In the genomic region with DNA sequence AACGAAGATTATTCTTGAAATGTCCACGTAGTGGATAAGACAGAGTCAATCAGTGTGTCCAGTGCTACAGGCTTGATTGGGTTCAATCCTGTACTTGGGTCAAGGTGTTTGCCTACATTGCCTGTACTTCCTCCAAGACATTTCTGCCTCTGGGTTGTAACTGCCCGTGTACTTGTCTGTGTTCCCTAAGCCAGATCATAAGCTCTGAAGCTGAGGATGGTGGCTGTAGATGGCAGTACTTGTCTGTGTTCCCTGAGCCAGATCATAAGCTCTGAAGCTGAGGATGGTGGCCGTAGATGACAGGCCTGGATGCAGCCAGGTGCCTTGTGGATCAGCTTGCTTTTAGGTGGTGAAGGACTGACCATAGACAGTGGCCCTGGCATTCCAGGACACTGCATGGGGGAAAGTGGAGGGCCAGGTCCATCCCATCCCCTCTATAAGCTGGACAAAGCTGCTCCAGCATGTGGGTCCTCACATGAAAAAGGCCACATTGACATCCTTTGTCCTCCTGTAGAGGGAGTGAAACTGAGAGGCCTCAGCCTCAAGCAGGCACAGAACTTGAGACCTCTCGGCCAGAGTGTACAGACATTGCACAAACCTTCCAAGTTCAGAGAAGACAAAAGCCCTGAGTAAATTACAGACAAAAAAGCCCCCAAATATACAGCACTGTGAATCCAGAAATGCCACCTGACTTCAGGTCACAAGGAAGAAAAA, we compare ENCODE assay signal across 12 cellular contexts. TPM values are rescaled to one million over a fixed set of nuclear protein-coding genes. Genes with fewer than 3 reads are reported as not detected.
DNase-seq lines count a peak whose midpoint lies in the region; ATAC-seq and TF ChIP-seq lines count a peak whose summit lies in the region.
"Had no signal": no experiment of that assay in that cellular context is flagged by ENCODE, and none has a peak within 500 bp of the region (broad histone marks: within the 10 kb centered on the region; RNA-seq: fewer than 3 reads in every experiment).

No MANE protein-coding gene starts in this region.

- no peaks in the 10 kb centered on the region for H3K27me3 Mint-ChIP-seq in activated T-cell treated with anti-CD3 and anti-CD28 coated beads, Interleukin-2, amount 50 U/mL, for 24 hours
- peaks cover 3% of the 10 kb centered on the region for H3K27me3 Mint-ChIP-seq in brain

- H3K4me3 ChIP-seq in sigmoid colon: no peak overlapping the region
- H3K4me3 ChIP-seq: mucosa of descending colon had no signal

- peaks cover 52% of the 10 kb centered on the region for H3K4me1 Mint-ChIP-seq in activated T-cell treated with anti-CD3 and anti-CD28 coated beads, Interleukin-2, amount 50 U/mL, for 24 hours (ENCODE audit: low read depth)
- peaks cover 31% of the 10 kb centered on the region for H3K4me1 Mint-ChIP-seq in brain

- no peak for TF ChIP-seq POLR2A in sigmoid colon (IDR thresholded peaks at IDR 0.05)

- peaks cover 0 to 27% (median 26%) of the 10 kb centered on the region in 4 donors for H3K4me1 ChIP-seq in sigmoid colon

- intact Hi-C loops in sigmoid colon (cut with DNase I): loop anchor here (2.0 kb wide), 1 partner anchor 37 kb away; the partner anchor contains the start of gene EXOSC10

- H3K27ac Mint-ChIP-seq in activated T-cell treated with anti-CD3 and anti-CD28 coated beads, Interleukin-2, amount 50 U/mL, for 24 hours: peak overlapping the region; percentile 96
- H3K27ac Mint-ChIP-seq in brain: peak overlapping the region in 4 of 5 experiments; percentile 25 to 91 (median 74)

- H3K27ac ChIP-seq in sigmoid colon: no peak overlapping the region

- TF ChIP-seq EP300 in sigmoid colon (IDR thresholded peaks at IDR 0.05): no peak

- TF ChIP-seq CTCF in brain (conservative IDR thresholded peaks at IDR 0.05): no peak
- TF ChIP-seq CTCF in sigmoid colon (IDR thresholded peaks at IDR 0.05): no peak

- H3K36me3 ChIP-seq in sigmoid colon: peaks cover 7 to 51% (median 16%) of the 10 kb centered on the region in 4 donors

- H3K9me3 ChIP-seq in sigmoid colon: no peaks in the 10 kb centered on the region
- H3K9me3 ChIP-seq: mucosa of descending colon had no signal

- peak; percentile 32 for DNase-seq in activated T-cell treated with anti-CD3 and anti-CD28 coated beads, Interleukin-2, amount 50 U/mL, for 24 hours
- DNase-seq in activated T-cell treated with anti-CD3 and anti-CD28 coated beads, Interleukin-2, amount 50 U/mL, for 1 hour: no peak
- DNase-seq in NCI-H69 (lab: John Stamatoyannopoulos, UW) (peak; percentile 36), sigmoid colon (peak; percentile 46), NCI-H1105 treated with DMSO at 0.1 percent for 48 hours (lab: John Stamatoyannopoulos, UW) (no peak), kidney glomerular epithelial cell (lab: John Stamatoyannopoulos, UW) (no peak)
- DNase-seq: activated gamma-delta T cell, mucosa of descending colon, NCI-H2227 treated with DMSO at 0.1 percent for 48 hours had no signal

- no peaks in the 10 kb centered on the region for H3K27me3 ChIP-seq in sigmoid colon

- H3K9me3 Mint-ChIP-seq in activated T-cell treated with anti-CD3 and anti-CD28 coated beads, Interleukin-2, amount 50 U/mL, for 24 hours: no peaks in the 10 kb centered on the region
- H3K9me3 Mint-ChIP-seq in brain: no peaks in the 10 kb centered on the region

- WGBS in sigmoid colon, 2 donors: 56 to 77% methylated on average over 5 of the region's 5 CpGs

- no peak for ATAC-seq in GM21367 (IDR thresholded peaks at IDR 0.05; ENCODE audit: unreplicated experiment)
- ATAC-seq: mucosa of descending colon had no signal

- peak overlapping the region; percentile 95 for H3K4me3 Mint-ChIP-seq in activated T-cell treated with anti-CD3 and anti-CD28 coated beads, Interleukin-2, amount 50 U/mL, for 24 hours
- peak overlapping the region; percentile 45 to 98 (median 95) for H3K4me3 Mint-ChIP-seq in brain

- H3K36me3 Mint-ChIP-seq in activated T-cell treated with anti-CD3 and anti-CD28 coated beads, Interleukin-2, amount 50 U/mL, for 24 hours (ENCODE audit: low read depth): peaks cover 85% of the 10 kb centered on the region
- H3K36me3 Mint-ChIP-seq in brain: peaks cover 42% of the 10 kb centered on the region

RNA-seq across cellular contexts. Expression of gene SRM, which starts 2.0 kb away (rescaled TPM):
- polyA plus RNA-seq in brain (ENCODE audit: insufficient read depth, low read depth, low replicate concordance): 95.1 TPM
- total RNA-seq in sigmoid colon: 10 to 100 TPM; 27.2 to 32.1 (median 30.0) TPM
- 10 to 100 TPM; 17.8 to 77.1 (median 25.8) TPM for polyA plus RNA-seq in sigmoid colon

RNA-seq across cellular contexts. Expression of gene MASP2, which starts 14.8 kb away (rescaled TPM):
- polyA plus RNA-seq in brain (ENCODE audit: insufficient read depth, low read depth, low replicate concordance) (not detected), sigmoid colon (under 1 TPM in 1 of 3 donors, not detected in 2; 0.03 TPM)
- total RNA-seq in sigmoid colon: not detected
- total RNA-seq: mucosa of descending colon had no signal
- polyA plus RNA-seq: BJ had no signal

RNA-seq across cellular contexts. Expression of gene EXOSC10, which starts 37.9 kb away (rescaled TPM):
- 43.7 TPM for polyA plus RNA-seq in brain (ENCODE audit: insufficient read depth, low read depth, low replicate concordance)
- total RNA-seq in sigmoid colon: 10 to 100 TPM; 33.5 to 53.7 (median 40.1) TPM
- 10 to 100 TPM; 18.6 to 39.0 (median 19.9) TPM for polyA plus RNA-seq in sigmoid colon

RNA-seq across cellular contexts. Expression of gene TARDBP, which starts 49.4 kb away (rescaled TPM):
- polyA plus RNA-seq in brain (ENCODE audit: insufficient read depth, low read depth, low replicate concordance) (167 TPM), sigmoid colon (100 to 1,000 TPM; 108 to 158 (median 123) TPM)
- 100 to 1,000 TPM in 3 of 4 donors, 10 to 100 TPM in 1; 68.6 to 158 (median 125) TPM for total RNA-seq in sigmoid colon

Comparison
In these comparisons a context has a peak if more than half of its experiments do, and no peak if none do; other contexts are left out.
1. DNase-seq: peak in activated T-cell treated with anti-CD3 and anti-CD28 coated beads, Interleukin-2, amount 50 U/mL, for 24 hours (single experiment), NCI-H69 (single experiment) and sigmoid colon (single experiment); none in activated T-cell treated with anti-CD3 and anti-CD28 coated beads, Interleukin-2, amount 50 U/mL, for 1 hour (single experiment), NCI-H1105 treated with DMSO at 0.1 percent for 48 hours (single experiment) and kidney glomerular epithelial cell (single experiment).